12 cellular contexts compared by ENCODE assay signal in the genomic region with DNA sequence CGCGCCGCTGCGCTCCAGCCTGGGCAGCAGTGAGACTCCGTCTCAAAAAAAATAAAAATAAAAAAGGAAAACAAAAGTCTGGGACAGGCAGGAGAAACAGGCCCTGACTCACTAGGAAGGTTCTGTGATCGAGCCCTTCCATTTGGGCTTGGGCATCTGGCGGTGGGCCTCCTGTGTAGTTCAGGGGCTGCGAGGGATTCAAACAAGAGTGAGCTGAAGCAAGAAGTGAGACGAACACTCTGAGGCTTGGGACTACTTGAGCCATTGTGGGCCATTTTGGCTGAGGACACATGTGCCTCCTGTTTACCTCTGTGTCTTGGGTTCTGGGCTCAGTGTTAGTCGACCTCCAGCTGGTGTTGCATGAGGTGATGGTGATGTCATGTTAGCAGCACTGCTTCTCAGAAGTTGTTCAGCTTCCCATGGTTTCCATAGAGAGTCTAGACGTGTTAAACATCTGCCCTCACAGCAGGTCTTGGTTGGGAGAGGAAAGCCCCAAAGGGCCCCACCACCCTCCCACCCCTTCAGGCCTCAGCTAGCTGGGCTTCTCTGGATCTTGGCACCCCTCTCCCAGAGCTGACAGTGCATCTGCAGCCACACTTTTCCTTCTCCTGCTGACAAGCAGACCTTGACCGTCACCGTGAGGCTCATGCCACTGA. TPM values are rescaled to one million over a fixed set of nuclear protein-coding genes. Genes with fewer than 3 reads are reported as not detected.
A peak's percentile ranks its signal among the peaks of the same experiment; 100 is the strongest.
DNase-seq lines count a peak whose midpoint lies in the region; ATAC-seq and TF ChIP-seq lines count a peak whose summit lies in the region.
"Had no signal": no experiment of that assay in that cellular context is flagged by ENCODE, and none has a peak within 500 bp of the region (broad histone marks: within the 10 kb centered on the region; RNA-seq: fewer than 3 reads in every experiment).

No MANE protein-coding gene starts in this region.

- no peaks in the 10 kb centered on the region for H3K9me3 Mint-ChIP-seq in activated naive CD4-positive, alpha-beta T cell treated with anti-CD3 and anti-CD28 coated beads for 36 hours
- H3K9me3 Mint-ChIP-seq in activated naive CD8-positive, alpha-beta T cell treated with anti-CD3 and anti-CD28 coated beads, Interleukin-2, amount 10 ng/mL, durations not matched to agents 7 days and 5 days = no peaks in the 10 kb centered on the region
- peaks cover under 1% of the 10 kb centered on the region for H3K9me3 Mint-ChIP-seq in glutamatergic neuron (ENCODE audit: unreplicated experiment)
- H3K9me3 Mint-ChIP-seq: memory B cell had no signal

- intact Hi-C loops in activated naive CD4-positive, alpha-beta T cell treated with anti-CD3 and anti-CD28 coated beads for 36 hours (cut with micrococcal nuclease) = loop anchor here (5.0 kb wide), 1 partner anchor 138 kb away; no protein-coding TSS in a partner anchor
- intact Hi-C loops in body of pancreas (cut with DNase I) = no loop called here

- peaks cover 75% of the 10 kb centered on the region for H3K4me1 Mint-ChIP-seq in activated naive CD4-positive, alpha-beta T cell treated with anti-CD3 and anti-CD28 coated beads for 36 hours (ENCODE audit: low read depth)
- H3K4me1 Mint-ChIP-seq in activated naive CD8-positive, alpha-beta T cell treated with anti-CD3 and anti-CD28 coated beads, Interleukin-2, amount 10 ng/mL, durations not matched to agents 7 days and 5 days = peaks cover 65% of the 10 kb centered on the region
- no peaks in the 10 kb centered on the region for H3K4me1 Mint-ChIP-seq in glutamatergic neuron (ENCODE audit: low read depth, unreplicated experiment)

- ATAC-seq in activated naive CD8-positive, alpha-beta T cell treated with anti-CD3 and anti-CD28 coated beads, Interleukin-2, amount 10 ng/mL, durations not matched to agents 7 days and 5 days (ENCODE audit: low read depth) = no peak
- ATAC-seq in upper lobe of left lung (ENCODE audit: low FRiP score in 2 of 2) (no peak), body of pancreas (no peak), HG02678 (IDR thresholded peaks at IDR 0.05; ENCODE audit: unreplicated experiment) (no peak)

- TF ChIP-seq POLR2A in upper lobe of left lung (IDR thresholded peaks at IDR 0.05) (no peak), body of pancreas (IDR thresholded peaks at IDR 0.05) (no peak)

- CTCF ChIA-PET in activated naive CD4-positive, alpha-beta T cell treated with anti-CD3 and anti-CD28 coated beads for 36 hours (lab: Charles Lee) = interaction anchor here (0.5 to 7.0 kb wide), 22 partner anchors 8 to 178 kb away, joined by 3 to 115 read pairs (median 4); a partner anchor contains a TSS

- H3K27me3 Mint-ChIP-seq in activated naive CD4-positive, alpha-beta T cell treated with anti-CD3 and anti-CD28 coated beads for 36 hours (ENCODE audit: low read depth) = no peaks in the 10 kb centered on the region
- no peaks in the 10 kb centered on the region for H3K27me3 Mint-ChIP-seq in activated naive CD8-positive, alpha-beta T cell treated with anti-CD3 and anti-CD28 coated beads, Interleukin-2, amount 10 ng/mL, durations not matched to agents 7 days and 5 days
- H3K27me3 Mint-ChIP-seq in glutamatergic neuron (ENCODE audit: unreplicated experiment) = no peaks in the 10 kb centered on the region
- H3K27me3 Mint-ChIP-seq: memory B cell had no signal

- no peak overlapping the region for H3K4me3 Mint-ChIP-seq in activated naive CD4-positive, alpha-beta T cell treated with anti-CD3 and anti-CD28 coated beads for 36 hours
- no peak overlapping the region for H3K4me3 Mint-ChIP-seq in activated naive CD8-positive, alpha-beta T cell treated with anti-CD3 and anti-CD28 coated beads, Interleukin-2, amount 10 ng/mL, durations not matched to agents 7 days and 5 days
- H3K4me3 Mint-ChIP-seq in glutamatergic neuron (ENCODE audit: unreplicated experiment) = no peak overlapping the region
- H3K4me3 Mint-ChIP-seq: memory B cell had no signal

- no peak for TF ChIP-seq EP300 in upper lobe of left lung (IDR thresholded peaks at IDR 0.05)

- POLR2A ChIA-PET in activated naive CD8-positive, alpha-beta T cell treated with anti-CD3 and anti-CD28 coated beads, Interleukin-2, amount 10 ng/mL, durations not matched to agents 7 days and 5 days (lab: Charles Lee) = interaction anchor here (0.9 to 2.3 kb wide), 4 partner anchors 8 to 58 kb away, joined by 3 to 16 read pairs (median 8); a partner anchor contains a TSS

- H3K27ac Mint-ChIP-seq in activated naive CD4-positive, alpha-beta T cell treated with anti-CD3 and anti-CD28 coated beads for 36 hours = no peak overlapping the region
- H3K27ac Mint-ChIP-seq in activated naive CD8-positive, alpha-beta T cell treated with anti-CD3 and anti-CD28 coated beads, Interleukin-2, amount 10 ng/mL, durations not matched to agents 7 days and 5 days = peak overlapping the region; percentile 26
- peak overlapping the region; percentile 33 for H3K27ac Mint-ChIP-seq in glutamatergic neuron (ENCODE audit: unreplicated experiment)
- H3K27ac Mint-ChIP-seq: memory B cell had no signal

- peaks cover 55% of the 10 kb centered on the region for H3K36me3 Mint-ChIP-seq in activated naive CD4-positive, alpha-beta T cell treated with anti-CD3 and anti-CD28 coated beads for 36 hours (ENCODE audit: low read depth)
- peaks cover 44% of the 10 kb centered on the region for H3K36me3 Mint-ChIP-seq in activated naive CD8-positive, alpha-beta T cell treated with anti-CD3 and anti-CD28 coated beads, Interleukin-2, amount 10 ng/mL, durations not matched to agents 7 days and 5 days
- peaks cover 4% of the 10 kb centered on the region for H3K36me3 Mint-ChIP-seq in glutamatergic neuron (ENCODE audit: unreplicated experiment)

- DNase-seq in activated naive CD4-positive, alpha-beta T cell treated with anti-CD3 and anti-CD28 coated beads for 36 hours = peak; percentile 27
- no peak for DNase-seq in activated naive CD4-positive, alpha-beta T cell treated with anti-CD3 and anti-CD28 coated beads, Interleukin-2, amount 50 U/mL, for 16 hours
- no peak for DNase-seq in activated naive CD8-positive, alpha-beta T cell treated with anti-CD3 and anti-CD28 coated beads, Interleukin-2, amount 10 ng/mL, durations not matched to agents 7 days and 5 days
- DNase-seq in glutamatergic neuron = no peak
- DNase-seq in upper lobe of left lung = no peak
- no peak for DNase-seq in 8988T
- DNase-seq in body of pancreas = no peak
- DNase-seq: NCI-H1105; stimulated activated CD4-positive, alpha-beta T cell treated with anti-CD3 and anti-CD28 coated beads, Interleukin-15, amount 100 ng/mL, for 24 hours had no signal

- H3K4me3 ChIP-seq in upper lobe of left lung (no peak overlapping the region), body of pancreas (no peak overlapping the region)
- H3K4me3 ChIP-seq: ovary had no signal

- H3K27me3 ChIP-seq in upper lobe of left lung = no peaks in the 10 kb centered on the region
- no peaks in the 10 kb centered on the region for H3K27me3 ChIP-seq in body of pancreas
- H3K27me3 ChIP-seq: ovary had no signal

- H3K4me1 ChIP-seq in upper lobe of left lung (peaks cover 43 to 49% (median 48%) of the 10 kb centered on the region in 4 donors), body of pancreas (peaks cover 36% of the 10 kb centered on the region)

- WGBS in upper lobe of left lung, 2 donors = 90 to 93% methylated on average over 12 to 13 of the region's 13 CpGs
- 87 to 88% methylated on average over 10 to 13 of the region's 13 CpGs for WGBS in body of pancreas, 2 donors

- H3K9me3 ChIP-seq in upper lobe of left lung = no peaks in the 10 kb centered on the region
- no peaks in the 10 kb centered on the region for H3K9me3 ChIP-seq in body of pancreas
- H3K9me3 ChIP-seq: ovary had no signal

- H3K36me3 ChIP-seq in upper lobe of left lung (peaks cover 19 to 90% (median 51%) of the 10 kb centered on the region in 4 donors), body of pancreas (replicated peaks in 1 of 2; ENCODE audit: insufficient read depth in 1 of 2, low read depth in 2 of 2) (peaks cover 4 to 23% of the 10 kb centered on the region in 2 donors)
- H3K36me3 ChIP-seq: ovary had no signal

- TF ChIP-seq CTCF in glutamatergic neuron (IDR thresholded peaks at IDR 0.05; ENCODE audit: partially characterized antibody, unreplicated experiment) (no peak), upper lobe of left lung (IDR thresholded peaks at IDR 0.05) (no peak), body of pancreas (IDR thresholded peaks at IDR 0.05) (no peak)

- H3K27ac ChIP-seq in upper lobe of left lung = peak overlapping the region; percentile 24 to 69 (median 28)
- H3K27ac ChIP-seq in body of pancreas = no peak overlapping the region
- H3K27ac ChIP-seq: ovary had no signal

RNA-seq across cellular contexts. Expression of a gene that starts 57.8 kb away (rescaled TPM):
- 100 to 1,000 TPM in 1 of 2 experiments, 10 to 100 TPM in 1; 94.7 to 108 TPM for total RNA-seq in activated naive CD4-positive, alpha-beta T cell treated with anti-CD3 and anti-CD28 coated beads for 36 hours
- 100 to 1,000 TPM; 227 to 233 TPM for total RNA-seq in activated naive CD8-positive, alpha-beta T cell treated with anti-CD3 and anti-CD28 coated beads, Interleukin-2, amount 10 ng/mL, durations not matched to agents 7 days and 5 days
- total RNA-seq in glutamatergic neuron (ENCODE audit: unreplicated experiment) (83.6 TPM), upper lobe of left lung (100 to 1,000 TPM in 4 of 6 donors, 10 to 100 TPM in 2; 64.2 to 170 (median 123) TPM), body of pancreas (10 to 100 TPM; 31.6 to 36.9 TPM)

Comparison
In these comparisons a context has a peak if more than half of its experiments do, and no peak if none do; other contexts are left out.
1. H3K27ac ChIP-seq: peak in upper lobe of left lung (4 of 4); none in body of pancreas (0 of 4).